17 cellular contexts compared by ENCODE assay signal in genomic region chr9:18721267-18722079, GRCh38.
DNase-seq lines count a peak whose midpoint lies in the region; ATAC-seq and TF ChIP-seq lines count a peak whose summit lies in the region.
"Had no signal": no experiment of that assay in that cellular context is flagged by ENCODE, and none has a peak within 500 bp of the region (broad histone marks: within the 10 kb centered on the region; RNA-seq: fewer than 3 reads in every experiment).

No MANE protein-coding gene starts in this region.

- 51 to 69% methylated on average over 3 to 10 of the region's 10 CpGs for WGBS in upper lobe of left lung, 2 donors

- TF ChIP-seq EP300 in upper lobe of left lung (IDR thresholded peaks at IDR 0.05), result no peak

- peak; percentile 19 to 21 for DNase-seq in SHP77 (lab: John Stamatoyannopoulos, UW)
- no peak for DNase-seq in SHP77 treated with DMSO at 0.1 percent for 48 hours (lab: John Stamatoyannopoulos, UW)
- DNase-seq in NCI-H748 (lab: John Stamatoyannopoulos, UW; ENCODE audit: unreplicated experiment), result peak; percentile 89
- peak; percentile 35 to 68 for DNase-seq in left lung
- DNase-seq in upper lobe of left lung, result peak; percentile 48 to 50
- DNase-seq in RPMI8226, result no peak
- no peak for DNase-seq in GM10266 (ENCODE audit: extremely low spot score)
- DNase-seq in activated naive CD4-positive, alpha-beta T cell (lab: John Stamatoyannopoulos, UW), result no peak
- DNase-seq: activated effector memory CD4-positive, alpha-beta T cell treated with Interleukin-2 at 50 U/mL for 16 hours; anterior cingulate cortex; Caco-2; gastrocnemius medialis; HFFc6; NCI-H524 treated with DMSO at 0.1 percent for 48 hours; stimulated activated CD4-positive, alpha-beta T cell treated with anti-CD3 and anti-CD28 coated beads, Interleukin-4, amount 100 ng/mL, for 4 hours had no signal

- H3K4me1 ChIP-seq in left lung, result no peaks in the 10 kb centered on the region
- H3K4me1 ChIP-seq in upper lobe of left lung, result no peaks in the 10 kb centered on the region
- H3K4me1 ChIP-seq: Caco-2, gastrocnemius medialis had no signal

- H3K4me3 ChIP-seq in left lung, result no peak overlapping the region
- no peak overlapping the region for H3K4me3 ChIP-seq in upper lobe of left lung
- H3K4me3 ChIP-seq: gastrocnemius medialis had no signal

- ATAC-seq in left lung (peak; percentile 97), upper lobe of left lung (ENCODE audit: low FRiP score in 2 of 2) (peak; percentile 28 to 82)
- ATAC-seq: gastrocnemius medialis, WTC11 had no signal

- no peaks in the 10 kb centered on the region for H3K27me3 ChIP-seq in left lung
- no peaks in the 10 kb centered on the region for H3K27me3 ChIP-seq in upper lobe of left lung
- H3K27me3 ChIP-seq: gastrocnemius medialis, neutrophil had no signal

- no peaks in the 10 kb centered on the region for H3K9me3 ChIP-seq in left lung
- no peaks in the 10 kb centered on the region for H3K9me3 ChIP-seq in upper lobe of left lung
- H3K9me3 ChIP-seq: Caco-2, gastrocnemius medialis, neutrophil had no signal

- no peak for TF ChIP-seq POLR2A in upper lobe of left lung (IDR thresholded peaks at IDR 0.05)

- intact Hi-C loops in left lung (cut with DNase I), result no loop called here

- TF ChIP-seq CTCF in left lung (IDR thresholded peaks at IDR 0.05) (no peak), upper lobe of left lung (IDR thresholded peaks at IDR 0.05) (no peak), GM10266 (IDR thresholded peaks at IDR 0.05; ENCODE audit: control insufficient read depth, insufficient read depth, low read depth, missing control alignments) (no peak)

- H3K36me3 ChIP-seq in left lung, result no peaks in the 10 kb centered on the region
- H3K36me3 ChIP-seq in upper lobe of left lung, result no peaks in the 10 kb centered on the region
- H3K36me3 ChIP-seq: gastrocnemius medialis, neutrophil had no signal

- no peak overlapping the region for H3K27ac ChIP-seq in left lung
- H3K27ac ChIP-seq in upper lobe of left lung, result no peak overlapping the region
- H3K27ac ChIP-seq: gastrocnemius medialis, neutrophil had no signal

Comparison
In these comparisons a context has a peak if more than half of its experiments do, and no peak if none do; other contexts are left out.
1. DNase-seq: peak in SHP77 (2 of 2), NCI-H748 (single experiment), left lung (2 of 2) and upper lobe of left lung (2 of 2); none in SHP77 treated with DMSO at 0.1 percent for 48 hours (single experiment), RPMI8226 (single experiment), GM10266 (single experiment) and activated naive CD4-positive, alpha-beta T cell (0 of 4).